ENCODE assay signal across 1 cellular context in the genomic region with DNA sequence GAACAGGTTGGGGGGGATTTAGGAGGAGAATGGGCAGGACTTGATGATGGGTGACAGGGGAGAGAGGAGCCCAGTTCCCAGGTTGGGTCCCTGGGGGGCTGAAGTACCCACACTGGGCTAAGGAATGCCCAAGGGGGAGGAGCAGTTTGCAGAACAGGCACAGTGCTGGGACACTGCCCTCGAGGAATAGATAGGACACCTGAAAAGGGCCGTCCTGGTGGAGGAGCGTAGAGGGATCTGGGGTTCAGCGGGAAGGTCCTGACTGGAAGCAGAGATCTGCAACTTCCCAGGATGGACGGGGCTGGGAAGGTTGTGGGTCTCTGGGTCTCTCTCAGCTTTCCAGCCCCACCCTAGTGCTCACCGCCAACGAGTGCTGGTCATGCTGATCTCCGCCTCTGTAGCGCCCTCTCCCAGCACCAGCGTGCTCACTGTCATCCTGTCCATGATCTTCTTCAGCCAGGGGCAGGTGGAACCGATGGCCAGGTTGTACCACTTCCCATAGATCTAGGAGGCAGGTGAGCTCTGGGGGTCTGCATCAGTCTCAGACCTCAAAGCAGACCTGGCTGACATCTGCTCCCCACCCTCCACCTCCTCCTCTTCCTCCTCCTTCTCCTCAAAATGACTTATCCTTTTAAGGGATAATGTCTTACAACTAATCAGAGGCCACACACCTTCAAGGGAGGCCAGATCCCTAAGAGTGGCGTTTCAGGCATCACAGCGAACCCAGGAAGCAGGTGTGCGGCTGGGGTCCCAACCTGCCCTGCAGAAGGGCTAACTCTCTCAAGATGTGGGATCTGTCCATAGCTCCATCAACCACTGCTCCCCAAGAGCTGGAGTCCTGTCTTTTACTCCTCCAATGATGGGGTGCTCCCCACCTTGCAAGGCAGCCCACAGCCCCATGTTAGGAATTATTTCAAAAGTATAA.
A peak's percentile ranks its signal among the peaks of the same experiment; 100 is the strongest.
TF ChIP-seq lines count a peak whose summit lies in the region.

No MANE protein-coding gene starts in this region.

TF ChIP-seq in HepG2, 621 proteins besides CTCF, POLR2A, EP300 and RAD21 (continued from another document and continues in another):
- TF ChIP-seq, protein P1, sequence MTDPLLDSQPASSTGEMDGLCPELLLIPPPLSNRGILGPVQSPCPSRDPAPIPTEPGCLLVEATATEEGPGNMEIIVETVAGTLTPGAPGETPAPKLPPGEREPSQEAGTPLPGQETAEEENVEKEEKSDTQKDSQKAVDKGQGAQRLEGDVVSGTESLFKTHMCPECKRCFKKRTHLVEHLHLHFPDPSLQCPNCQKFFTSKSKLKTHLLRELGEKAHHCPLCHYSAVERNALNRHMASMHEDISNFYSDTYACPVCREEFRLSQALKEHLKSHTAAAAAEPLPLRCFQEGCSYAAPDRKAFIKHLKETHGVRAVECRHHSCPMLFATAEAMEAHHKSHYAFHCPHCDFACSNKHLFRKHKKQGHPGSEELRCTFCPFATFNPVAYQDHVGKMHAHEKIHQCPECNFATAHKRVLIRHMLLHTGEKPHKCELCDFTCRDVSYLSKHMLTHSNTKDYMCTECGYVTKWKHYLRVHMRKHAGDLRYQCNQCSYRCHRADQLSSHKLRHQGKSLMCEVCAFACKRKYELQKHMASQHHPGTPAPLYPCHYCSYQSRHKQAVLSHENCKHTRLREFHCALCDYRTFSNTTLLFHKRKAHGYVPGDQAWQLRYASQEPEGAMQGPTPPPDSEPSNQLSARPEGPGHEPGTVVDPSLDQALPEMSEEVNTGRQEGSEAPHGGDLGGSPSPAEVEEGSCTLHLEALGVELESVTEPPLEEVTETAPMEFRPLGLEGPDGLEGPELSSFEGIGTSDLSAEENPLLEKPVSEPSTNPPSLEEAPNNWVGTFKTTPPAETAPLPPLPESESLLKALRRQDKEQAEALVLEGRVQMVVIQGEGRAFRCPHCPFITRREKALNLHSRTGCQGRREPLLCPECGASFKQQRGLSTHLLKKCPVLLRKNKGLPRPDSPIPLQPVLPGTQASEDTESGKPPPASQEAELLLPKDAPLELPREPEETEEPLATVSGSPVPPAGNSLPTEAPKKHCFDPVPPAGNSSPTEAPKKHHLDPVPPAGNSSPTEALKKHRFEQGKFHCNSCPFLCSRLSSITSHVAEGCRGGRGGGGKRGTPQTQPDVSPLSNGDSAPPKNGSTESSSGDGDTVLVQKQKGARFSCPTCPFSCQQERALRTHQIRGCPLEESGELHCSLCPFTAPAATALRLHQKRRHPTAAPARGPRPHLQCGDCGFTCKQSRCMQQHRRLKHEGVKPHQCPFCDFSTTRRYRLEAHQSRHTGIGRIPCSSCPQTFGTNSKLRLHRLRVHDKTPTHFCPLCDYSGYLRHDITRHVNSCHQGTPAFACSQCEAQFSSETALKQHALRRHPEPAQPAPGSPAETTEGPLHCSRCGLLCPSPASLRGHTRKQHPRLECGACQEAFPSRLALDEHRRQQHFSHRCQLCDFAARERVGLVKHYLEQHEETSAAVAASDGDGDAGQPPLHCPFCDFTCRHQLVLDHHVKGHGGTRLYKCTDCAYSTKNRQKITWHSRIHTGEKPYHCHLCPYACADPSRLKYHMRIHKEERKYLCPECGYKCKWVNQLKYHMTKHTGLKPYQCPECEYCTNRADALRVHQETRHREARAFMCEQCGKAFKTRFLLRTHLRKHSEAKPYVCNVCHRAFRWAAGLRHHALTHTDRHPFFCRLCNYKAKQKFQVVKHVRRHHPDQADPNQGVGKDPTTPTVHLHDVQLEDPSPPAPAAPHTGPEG (CRISPR knock-in tag; IDR thresholded peaks at IDR 0.05): no peak
- TF ChIP-seq YY1 (IDR thresholded peaks at IDR 0.05; ENCODE audit: insufficient read depth, insufficient replicate concordance, low read depth, low read length): no peak
- TF ChIP-seq CHCHD3 (CRISPR knock-in tag; IDR thresholded peaks at IDR 0.05): no peak
- no peak for TF ChIP-seq ZNF790 (CRISPR knock-in tag; IDR thresholded peaks at IDR 0.05; ENCODE audit: borderline replicate concordance)
- TF ChIP-seq ZNF772 (CRISPR knock-in tag; IDR thresholded peaks at IDR 0.05): no peak
- TF ChIP-seq PRPF4 (IDR thresholded peaks at IDR 0.05; ENCODE audit: low read depth, low read length, poor library complexity, severe bottlenecking): no peak
- no peak for TF ChIP-seq GZF1 (CRISPR knock-in tag; IDR thresholded peaks at IDR 0.05)
- TF ChIP-seq ZSCAN29 (CRISPR knock-in tag; conservative IDR thresholded peaks at IDR 0.05): no peak
- TF ChIP-seq, protein P2, sequence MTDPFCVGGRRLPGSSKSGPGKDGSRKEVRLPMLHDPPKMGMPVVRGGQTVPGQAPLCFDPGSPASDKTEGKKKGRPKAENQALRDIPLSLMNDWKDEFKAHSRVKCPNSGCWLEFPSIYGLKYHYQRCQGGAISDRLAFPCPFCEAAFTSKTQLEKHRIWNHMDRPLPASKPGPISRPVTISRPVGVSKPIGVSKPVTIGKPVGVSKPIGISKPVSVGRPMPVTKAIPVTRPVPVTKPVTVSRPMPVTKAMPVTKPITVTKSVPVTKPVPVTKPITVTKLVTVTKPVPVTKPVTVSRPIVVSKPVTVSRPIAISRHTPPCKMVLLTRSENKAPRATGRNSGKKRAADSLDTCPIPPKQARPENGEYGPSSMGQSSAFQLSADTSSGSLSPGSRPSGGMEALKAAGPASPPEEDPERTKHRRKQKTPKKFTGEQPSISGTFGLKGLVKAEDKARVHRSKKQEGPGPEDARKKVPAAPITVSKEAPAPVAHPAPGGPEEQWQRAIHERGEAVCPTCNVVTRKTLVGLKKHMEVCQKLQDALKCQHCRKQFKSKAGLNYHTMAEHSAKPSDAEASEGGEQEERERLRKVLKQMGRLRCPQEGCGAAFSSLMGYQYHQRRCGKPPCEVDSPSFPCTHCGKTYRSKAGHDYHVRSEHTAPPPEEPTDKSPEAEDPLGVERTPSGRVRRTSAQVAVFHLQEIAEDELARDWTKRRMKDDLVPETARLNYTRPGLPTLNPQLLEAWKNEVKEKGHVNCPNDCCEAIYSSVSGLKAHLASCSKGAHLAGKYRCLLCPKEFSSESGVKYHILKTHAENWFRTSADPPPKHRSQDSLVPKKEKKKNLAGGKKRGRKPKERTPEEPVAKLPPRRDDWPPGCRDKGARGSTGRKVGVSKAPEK (CRISPR knock-in tag; IDR thresholded peaks at IDR 0.05; ENCODE audit: borderline replicate concordance): no peak; the same call in 1 of the 2 replicates
- no peak for TF ChIP-seq ZNF605 (CRISPR knock-in tag; IDR thresholded peaks at IDR 0.05)
- peak; percentile 85 for TF ChIP-seq EED (CRISPR knock-in tag; IDR thresholded peaks at IDR 0.05)
- no peak for TF ChIP-seq STAT5B (CRISPR knock-in tag; IDR thresholded peaks at IDR 0.05)
- no peak for TF ChIP-seq ONECUT2 (CRISPR knock-in tag; IDR thresholded peaks at IDR 0.05)
- TF ChIP-seq, protein P3, sequence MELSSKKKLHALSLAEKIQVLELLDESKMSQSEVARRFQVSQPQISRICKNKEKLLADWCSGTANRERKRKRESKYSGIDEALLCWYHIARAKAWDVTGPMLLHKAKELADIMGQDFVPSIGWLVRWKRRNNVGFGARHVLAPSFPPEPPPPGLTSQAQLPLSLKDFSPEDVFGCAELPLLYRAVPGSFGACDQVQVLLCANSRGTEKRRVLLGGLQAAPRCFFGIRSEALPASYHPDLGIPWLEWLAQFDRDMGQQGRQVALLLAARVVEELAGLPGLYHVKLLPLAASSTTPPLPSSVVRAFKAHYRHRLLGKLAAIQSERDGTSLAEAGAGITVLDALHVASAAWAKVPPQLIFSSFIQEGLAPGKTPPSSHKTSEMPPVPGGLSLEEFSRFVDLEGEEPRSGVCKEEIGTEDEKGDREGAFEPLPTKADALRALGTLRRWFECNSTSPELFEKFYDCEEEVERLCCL (CRISPR knock-in tag; IDR thresholded peaks at IDR 0.05; ENCODE audit: borderline replicate concordance): no peak
- peak; percentile 89 for TF ChIP-seq SAP130 (CRISPR knock-in tag; IDR thresholded peaks at IDR 0.05; ENCODE audit: low read depth)
- peak; percentile 30; the same call in 1 of the 2 replicates for TF ChIP-seq HES4 (CRISPR knock-in tag; IDR thresholded peaks at IDR 0.05; ENCODE audit: borderline replicate concordance)
- TF ChIP-seq, protein P4, sequence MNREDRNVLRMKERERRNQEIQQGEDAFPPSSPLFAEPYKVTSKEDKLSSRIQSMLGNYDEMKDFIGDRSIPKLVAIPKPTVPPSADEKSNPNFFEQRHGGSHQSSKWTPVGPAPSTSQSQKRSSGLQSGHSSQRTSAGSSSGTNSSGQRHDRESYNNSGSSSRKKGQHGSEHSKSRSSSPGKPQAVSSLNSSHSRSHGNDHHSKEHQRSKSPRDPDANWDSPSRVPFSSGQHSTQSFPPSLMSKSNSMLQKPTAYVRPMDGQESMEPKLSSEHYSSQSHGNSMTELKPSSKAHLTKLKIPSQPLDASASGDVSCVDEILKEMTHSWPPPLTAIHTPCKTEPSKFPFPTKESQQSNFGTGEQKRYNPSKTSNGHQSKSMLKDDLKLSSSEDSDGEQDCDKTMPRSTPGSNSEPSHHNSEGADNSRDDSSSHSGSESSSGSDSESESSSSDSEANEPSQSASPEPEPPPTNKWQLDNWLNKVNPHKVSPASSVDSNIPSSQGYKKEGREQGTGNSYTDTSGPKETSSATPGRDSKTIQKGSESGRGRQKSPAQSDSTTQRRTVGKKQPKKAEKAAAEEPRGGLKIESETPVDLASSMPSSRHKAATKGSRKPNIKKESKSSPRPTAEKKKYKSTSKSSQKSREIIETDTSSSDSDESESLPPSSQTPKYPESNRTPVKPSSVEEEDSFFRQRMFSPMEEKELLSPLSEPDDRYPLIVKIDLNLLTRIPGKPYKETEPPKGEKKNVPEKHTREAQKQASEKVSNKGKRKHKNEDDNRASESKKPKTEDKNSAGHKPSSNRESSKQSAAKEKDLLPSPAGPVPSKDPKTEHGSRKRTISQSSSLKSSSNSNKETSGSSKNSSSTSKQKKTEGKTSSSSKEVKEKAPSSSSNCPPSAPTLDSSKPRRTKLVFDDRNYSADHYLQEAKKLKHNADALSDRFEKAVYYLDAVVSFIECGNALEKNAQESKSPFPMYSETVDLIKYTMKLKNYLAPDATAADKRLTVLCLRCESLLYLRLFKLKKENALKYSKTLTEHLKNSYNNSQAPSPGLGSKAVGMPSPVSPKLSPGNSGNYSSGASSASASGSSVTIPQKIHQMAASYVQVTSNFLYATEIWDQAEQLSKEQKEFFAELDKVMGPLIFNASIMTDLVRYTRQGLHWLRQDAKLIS (CRISPR knock-in tag; IDR thresholded peaks at IDR 0.05): no peak
- TF ChIP-seq, protein P5, sequence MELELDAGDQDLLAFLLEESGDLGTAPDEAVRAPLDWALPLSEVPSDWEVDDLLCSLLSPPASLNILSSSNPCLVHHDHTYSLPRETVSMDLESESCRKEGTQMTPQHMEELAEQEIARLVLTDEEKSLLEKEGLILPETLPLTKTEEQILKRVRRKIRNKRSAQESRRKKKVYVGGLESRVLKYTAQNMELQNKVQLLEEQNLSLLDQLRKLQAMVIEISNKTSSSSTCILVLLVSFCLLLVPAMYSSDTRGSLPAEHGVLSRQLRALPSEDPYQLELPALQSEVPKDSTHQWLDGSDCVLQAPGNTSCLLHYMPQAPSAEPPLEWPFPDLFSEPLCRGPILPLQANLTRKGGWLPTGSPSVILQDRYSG (CRISPR knock-in tag; IDR thresholded peaks at IDR 0.05): no peak
- peak; percentile 93; the same call in 1 of the 2 replicates for TF ChIP-seq SIN3A (IDR thresholded peaks at IDR 0.05; ENCODE audit: borderline replicate concordance, low read depth, low read length)
- no peak for TF ChIP-seq ATF7 (IDR thresholded peaks at IDR 0.05)
- TF ChIP-seq ATF7 (CRISPR knock-in tag; IDR thresholded peaks at IDR 0.05): no peak
- TF ChIP-seq, protein P6, sequence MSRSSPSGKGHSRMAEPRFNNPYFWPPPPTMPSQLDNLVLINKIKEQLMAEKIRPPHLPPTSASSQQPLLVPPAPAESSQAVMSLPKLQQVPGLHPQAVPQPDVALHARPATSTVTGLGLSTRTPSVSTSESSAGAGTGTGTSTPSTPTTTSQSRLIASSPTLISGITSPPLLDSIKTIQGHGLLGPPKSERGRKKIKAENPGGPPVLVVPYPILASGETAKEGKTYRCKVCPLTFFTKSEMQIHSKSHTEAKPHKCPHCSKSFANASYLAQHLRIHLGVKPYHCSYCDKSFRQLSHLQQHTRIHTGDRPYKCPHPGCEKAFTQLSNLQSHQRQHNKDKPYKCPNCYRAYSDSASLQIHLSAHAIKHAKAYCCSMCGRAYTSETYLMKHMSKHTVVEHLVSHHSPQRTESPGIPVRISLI (CRISPR knock-in tag; IDR thresholded peaks at IDR 0.05; ENCODE audit: borderline replicate concordance): no peak
- no peak for TF ChIP-seq ZFYVE20 (CRISPR knock-in tag; IDR thresholded peaks at IDR 0.05; ENCODE audit: borderline replicate concordance, low read depth)
- TF ChIP-seq KDM1A (CRISPR knock-in tag; IDR thresholded peaks at IDR 0.05): no peak
- peak; percentile 50; the same call in 1 of the 2 replicates for TF ChIP-seq SPEN (CRISPR knock-in tag; IDR thresholded peaks at IDR 0.05; ENCODE audit: low read depth)
- no peak for TF ChIP-seq ZNF747 (CRISPR knock-in tag; IDR thresholded peaks at IDR 0.05; ENCODE audit: borderline replicate concordance)
- TF ChIP-seq FOXM1 (CRISPR knock-in tag; IDR thresholded peaks at IDR 0.05): no peak
- no peak for TF ChIP-seq THYN1 (CRISPR knock-in tag; IDR thresholded peaks at IDR 0.05; ENCODE audit: borderline replicate concordance, low read depth)
- TF ChIP-seq FOSL1 (CRISPR knock-in tag; IDR thresholded peaks at IDR 0.05; ENCODE audit: borderline replicate concordance): no peak
- peak; percentile 60; the same call in 1 of the 2 replicates for TF ChIP-seq ZSCAN21 (CRISPR knock-in tag; IDR thresholded peaks at IDR 0.05; ENCODE audit: borderline replicate concordance)
- TF ChIP-seq ZNF34 (CRISPR knock-in tag; IDR thresholded peaks at IDR 0.05; ENCODE audit: borderline replicate concordance): no peak
- no peak for TF ChIP-seq ZNF652 (CRISPR knock-in tag; IDR thresholded peaks at IDR 0.05; ENCODE audit: borderline replicate concordance, low read depth)
- TF ChIP-seq TCF7 (IDR thresholded peaks at IDR 0.05; ENCODE audit: low read depth): no peak
- TF ChIP-seq ETV5 (CRISPR knock-in tag; IDR thresholded peaks at IDR 0.05; ENCODE audit: borderline replicate concordance): peak; percentile 25; the same call in 1 of the 2 replicates
- no peak for TF ChIP-seq HNRNPLL (IDR thresholded peaks at IDR 0.05; ENCODE audit: low read depth, low read length, poor library complexity, severe bottlenecking)
- TF ChIP-seq ZNF746 (CRISPR knock-in tag; IDR thresholded peaks at IDR 0.05): no peak
